ENCODE assay signal across 8 cellular contexts in the genomic region with DNA sequence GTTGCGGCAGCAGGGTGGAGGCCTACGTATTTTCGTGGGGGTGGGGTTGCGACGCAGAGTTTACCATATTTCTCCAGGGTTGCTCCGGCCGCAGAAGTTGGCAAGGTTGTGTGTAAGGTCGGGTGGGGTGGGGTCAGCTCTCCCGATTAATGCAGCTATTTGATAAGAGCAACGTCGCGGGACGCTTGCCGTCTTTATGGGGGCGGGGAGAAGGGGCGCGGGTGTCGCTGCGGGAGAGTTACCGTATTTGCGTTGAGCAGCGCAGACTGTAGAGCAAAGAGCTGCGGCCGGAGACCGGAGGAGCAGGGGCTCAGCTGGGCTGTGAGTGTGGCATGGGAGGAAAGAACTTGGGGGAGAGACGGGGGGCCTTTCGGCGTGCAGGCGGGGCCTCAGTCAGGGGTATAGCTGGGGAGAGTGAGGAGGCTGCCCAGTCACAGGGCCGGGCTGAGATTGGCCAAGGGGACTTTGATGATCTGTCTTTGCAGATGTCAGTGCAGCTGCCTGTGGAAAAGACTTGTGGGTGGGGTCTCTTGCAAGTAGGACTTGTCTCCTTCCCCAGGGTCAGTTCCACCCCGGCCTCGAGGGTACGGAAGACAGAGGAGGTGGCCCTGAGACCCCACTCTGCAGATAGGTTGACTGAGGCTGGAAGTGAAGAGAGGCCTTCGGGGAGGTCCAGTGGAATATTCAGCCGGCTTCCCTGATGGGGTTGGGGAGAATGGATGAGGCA. TPM values are rescaled to one million over a fixed set of nuclear protein-coding genes. Genes with fewer than 3 reads are reported as not detected.
DNase-seq lines count a peak whose midpoint lies in the region; ATAC-seq, FAIRE-seq and TF ChIP-seq lines count a peak whose summit lies in the region.

No MANE protein-coding gene starts in this region.

- H3K27me3 ChIP-seq in OCI-LY3 (ENCODE audit: low read depth, low read length): no peaks in the 10 kb centered on the region
- no peaks in the 10 kb centered on the region for H3K27me3 ChIP-seq in body of pancreas
- no peaks in the 10 kb centered on the region for H3K27me3 ChIP-seq in skeletal muscle tissue (ENCODE audit: control insufficient read depth in 3 of 3, insufficient read depth in 3 of 3, low read length in 3 of 3)

- ATAC-seq in body of pancreas (peak; percentile 31), HG03039 (IDR thresholded peaks at IDR 0.05; ENCODE audit: unreplicated experiment) (no peak)

- no peak for FAIRE-seq in RCC 7860 (lab: Jason Lieb, UNC)

- H4K20me1 ChIP-seq in OCI-LY3 (ENCODE audit: insufficient read depth, low read length): no peaks in the 10 kb centered on the region

- 4 to 5% methylated on average over 19 to 35 of the region's 35 CpGs for WGBS in body of pancreas, 2 donors

- H3K9me3 ChIP-seq in OCI-LY3 (ENCODE audit: insufficient read depth, low read length): no peaks in the 10 kb centered on the region
- no peaks in the 10 kb centered on the region for H3K9me3 ChIP-seq in body of pancreas
- no peaks in the 10 kb centered on the region for H3K9me3 ChIP-seq in skeletal muscle tissue (ENCODE audit: control insufficient read depth in 3 of 3, low read length in 3 of 3)

- peak overlapping the region; percentile 98 for H3K27ac ChIP-seq in OCI-LY3 (ENCODE audit: low read length)
- peak overlapping the region; percentile 86 to 96 (median 91) for H3K27ac ChIP-seq in body of pancreas
- peak overlapping the region; percentile 82 for H3K27ac ChIP-seq in skeletal muscle tissue (ENCODE audit: low read depth, low read length)

- H3K36me3 ChIP-seq in OCI-LY3 (replicated peaks; ENCODE audit: low read depth, low read length) (peaks cover 20% of the 10 kb centered on the region), body of pancreas (replicated peaks in 1 of 2; ENCODE audit: insufficient read depth in 1 of 2, low read depth in 2 of 2) (no peaks in the 10 kb centered on the region), skeletal muscle tissue (ENCODE audit: control insufficient read depth in 3 of 3, insufficient read depth in 3 of 3, low read length in 3 of 3) (peaks cover 0 to 5% (median 0%) of the 10 kb centered on the region in 3 donors)

- H3K4me3 ChIP-seq in GM12864 (ENCODE audit: low read depth, low read length): peak overlapping the region; percentile 67
- H3K4me3 ChIP-seq in OCI-LY3 (ENCODE audit: low read length): peak overlapping the region; percentile 85
- peak overlapping the region; percentile 30 to 36 for H3K4me3 ChIP-seq in body of pancreas
- peak overlapping the region; percentile 76 to 78 (median 77) for H3K4me3 ChIP-seq in skeletal muscle tissue (ENCODE audit: low read length in 3 of 3)

- DNase-seq in GM12864 (ENCODE audit: low read depth): no peak
- peak in 1 of 4 donors; percentile 37 for DNase-seq in body of pancreas
- DNase-seq in iPS-NIHi11 (ENCODE audit: low spot score): peak; percentile 56
- DNase-seq in NCI-H187 (lab: John Stamatoyannopoulos, UW): no peak
- no peak for DNase-seq in RCC 7860 (ENCODE audit: low spot score)

- H3K4me1 ChIP-seq in OCI-LY3 (ENCODE audit: low read length) (peaks cover 64% of the 10 kb centered on the region), body of pancreas (peaks cover 49% of the 10 kb centered on the region), skeletal muscle tissue (ENCODE audit: control insufficient read depth in 3 of 3, insufficient read depth in 3 of 3, low read length in 3 of 3) (peaks cover 11 to 20% (median 20%) of the 10 kb centered on the region in 3 donors)

- peak overlapping the region; percentile 1; the same call in 1 of the 2 replicates for H2AFZ ChIP-seq in OCI-LY3 (ENCODE audit: low read depth, low read length)

- H3K4me2 ChIP-seq in OCI-LY3 (ENCODE audit: low read length): peak overlapping the region; percentile 99

- TF ChIP-seq POLR2A in body of pancreas (IDR thresholded peaks at IDR 0.05): no peak

- intact Hi-C loops in body of pancreas (cut with DNase I): loop anchor here (10.0 kb wide), 1 partner anchor 121 kb away; no protein-coding TSS in a partner anchor

- no peak for TF ChIP-seq CTCF in GM12864 (IDR thresholded peaks at IDR 0.05; ENCODE audit: low read depth, low read length, missing control alignments)
- TF ChIP-seq CTCF in OCI-LY3 (IDR thresholded peaks at IDR 0.05; ENCODE audit: low read depth, low read length): no peak
- no peak for TF ChIP-seq CTCF in body of pancreas (IDR thresholded peaks at IDR 0.05)

- peak overlapping the region; percentile 97 for H3K9ac ChIP-seq in OCI-LY3 (ENCODE audit: low read length)
- H3K9ac ChIP-seq in skeletal muscle tissue (ENCODE audit: low read depth in 1 of 3, low read length in 3 of 3): peak overlapping the region; percentile 51 to 97 (median 95)

- peaks cover 40% of the 10 kb centered on the region for H3K79me2 ChIP-seq in OCI-LY3 (ENCODE audit: low read length)

RNA-seq across cellular contexts. Expression of a gene that starts 26.6 kb away (rescaled TPM):
- 10 to 100 TPM in 1 of 2 donors, 1 to 10 TPM in 1; 6.0 to 10.2 TPM for total RNA-seq in body of pancreas
- 6.8 TPM for total RNA-seq in skeletal muscle tissue

RNA-seq across cellular contexts. Expression of a gene that starts 37.1 kb away (rescaled TPM):
- total RNA-seq in body of pancreas: 100 to 1,000 TPM in 1 of 2 donors, 10 to 100 TPM in 1; 77.0 to 117 TPM
- 31.3 TPM for total RNA-seq in skeletal muscle tissue

RNA-seq across cellular contexts. Expression of a gene that starts 44.7 kb away (rescaled TPM):
- total RNA-seq in body of pancreas (1 to 10 TPM in 1 of 2 donors, under 1 TPM in 1; 0.99 to 5.4 TPM), skeletal muscle tissue (12.0 TPM)

Comparison
In these comparisons a context has a peak if more than half of its experiments do, and no peak if none do; other contexts are left out.
1. H3K4me3 ChIP-seq: peak in every context shown above with its lines; median percentile 85 in OCI-LY3; 77 in skeletal muscle tissue; 67 in GM12864; 33 in body of pancreas.